8 cellular contexts compared by ENCODE assay signal in the genomic region with DNA sequence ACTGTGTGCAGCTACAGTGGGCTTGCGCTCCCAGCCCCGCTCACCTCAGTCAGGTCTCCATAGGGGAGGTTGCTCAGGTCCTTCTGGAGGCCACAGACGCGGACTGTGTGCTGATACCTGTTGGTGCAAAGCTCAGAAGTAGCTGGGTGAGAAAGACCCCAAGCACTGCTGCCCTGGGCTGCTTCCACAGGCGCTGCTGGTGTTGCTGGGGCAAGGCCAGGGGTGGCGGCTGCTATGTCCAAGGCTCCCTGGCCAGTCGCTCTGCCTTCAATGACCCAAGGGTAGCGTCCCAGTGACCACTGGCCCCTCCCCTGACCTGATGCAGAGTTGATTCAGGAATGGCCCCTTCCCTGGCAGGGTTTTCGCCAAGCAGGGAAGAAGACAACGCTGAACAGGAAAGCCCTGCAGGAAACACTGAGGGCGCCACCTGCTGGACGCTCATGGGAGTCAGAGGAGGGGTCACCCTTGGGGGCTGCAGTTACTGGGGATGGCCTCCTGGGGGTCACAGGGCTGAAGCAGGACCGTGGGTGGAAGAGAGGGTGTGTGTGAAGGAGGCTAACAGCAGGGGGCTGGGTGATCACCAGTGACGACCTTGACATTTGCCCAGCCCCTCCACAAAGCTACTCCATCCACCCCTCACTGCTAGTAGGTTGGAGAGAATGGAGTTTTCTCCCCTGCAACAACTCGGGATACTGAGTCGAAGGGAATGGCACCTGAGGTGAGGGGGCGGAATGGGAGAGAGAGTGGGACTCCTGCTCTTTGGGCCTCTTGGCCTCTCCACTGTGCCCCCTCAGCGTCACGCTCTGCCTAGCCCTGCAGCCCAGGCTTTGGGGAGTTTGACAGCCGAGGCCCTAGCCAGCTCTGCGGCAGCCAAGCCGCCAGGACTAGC. TPM values are rescaled to one million over a fixed set of nuclear protein-coding genes. Genes with fewer than 3 reads are reported as not detected.
DNase-seq lines count a peak whose midpoint lies in the region; ATAC-seq and TF ChIP-seq lines count a peak whose summit lies in the region.

No MANE protein-coding gene starts in this region.

- peak; percentile 22 to 40 (median 35) for TF ChIP-seq CTCF in transverse colon (IDR thresholded peaks at IDR 0.05)

- POLR2A ChIA-PET in naive thymus-derived CD4-positive, alpha-beta T cell (lab: Charles Lee): no interaction called here

- no peaks in the 10 kb centered on the region for H3K27me3 ChIP-seq in naive thymus-derived CD4-positive, alpha-beta T cell (ENCODE audit: control insufficient read depth in 2 of 2, insufficient read depth in 2 of 2, low read length in 2 of 2)
- H3K27me3 ChIP-seq in transverse colon: no peaks in the 10 kb centered on the region

- no peak overlapping the region for H3K27ac ChIP-seq in naive thymus-derived CD4-positive, alpha-beta T cell (ENCODE audit: low read depth, low read length)
- H3K27ac ChIP-seq in transverse colon: no peak overlapping the region

- CTCF ChIA-PET in naive thymus-derived CD4-positive, alpha-beta T cell (lab: Charles Lee): interaction anchor here (0.8 to 0.9 kb wide), 2 partner anchors 29 to 976 kb away, joined by 3 to 4 read pairs; no protein-coding TSS in a partner anchor

- H3K4me3 ChIP-seq in naive thymus-derived CD4-positive, alpha-beta T cell (ENCODE audit: low read length): no peak overlapping the region
- no peak overlapping the region for H3K4me3 ChIP-seq in transverse colon

- H3K27me3 Mint-ChIP-seq in naive thymus-derived CD4-positive, alpha-beta T cell: peaks cover 0 to 16% (median 9%) of the 10 kb centered on the region in 5 donors

- intact Hi-C loops in naive thymus-derived CD4-positive, alpha-beta T cell (cut with micrococcal nuclease): loop anchor here in 1 of 2 donors (1.0 to 2.0 kb wide), 2 partner anchors 976 to 1079 kb away; no protein-coding TSS in a partner anchor
- intact Hi-C loops in transverse colon (cut with DNase I; ENCODE audit: low total_unique reads): no loop called here

- no peak for TF ChIP-seq EP300 in transverse colon (IDR thresholded peaks at IDR 0.05; ENCODE audit: low read depth)

- H3K4me1 Mint-ChIP-seq in naive thymus-derived CD4-positive, alpha-beta T cell: peaks cover 0 to 3% (median 0%) of the 10 kb centered on the region in 7 donors

- no peak overlapping the region for H3K4me3 Mint-ChIP-seq in naive thymus-derived CD4-positive, alpha-beta T cell

- no peak overlapping the region for H3K27ac Mint-ChIP-seq in naive thymus-derived CD4-positive, alpha-beta T cell

- H3K9me3 ChIP-seq in naive thymus-derived CD4-positive, alpha-beta T cell (ENCODE audit: control insufficient read depth in 2 of 3, low read length in 3 of 3): no peaks in the 10 kb centered on the region
- H3K9me3 ChIP-seq in transverse colon: no peaks in the 10 kb centered on the region

- H3K4me1 ChIP-seq in naive thymus-derived CD4-positive, alpha-beta T cell (ENCODE audit: control insufficient read depth in 2 of 2, insufficient read depth in 2 of 2, low read length in 2 of 2): no peaks in the 10 kb centered on the region
- H3K4me1 ChIP-seq in transverse colon: no peaks in the 10 kb centered on the region

- H3K36me3 ChIP-seq in naive thymus-derived CD4-positive, alpha-beta T cell (ENCODE audit: control insufficient read depth in 2 of 3, insufficient read depth in 3 of 3, low read length in 3 of 3): no peaks in the 10 kb centered on the region
- H3K36me3 ChIP-seq in transverse colon: no peaks in the 10 kb centered on the region

- 44 to 61% methylated on average over 9 to 21 of the region's 22 CpGs for WGBS in transverse colon (ENCODE audit: low coverage in 1 of 2), 2 donors

- peak; percentile 95 for DNase-seq in ELF-1 (ENCODE audit: low read depth, low spot score)
- DNase-seq in MV-4-11 (lab: John Stamatoyannopoulos, UW): peak; percentile 7
- DNase-seq in activated CD4-positive, CD25-positive, alpha-beta regulatory T cell treated with anti-CD3 and anti-CD28 coated beads, Interleukin-2, amount 50 U/mL, for 72 hours: peak; percentile 57
- peak; percentile 3 to 50 for DNase-seq in dermis microvascular lymphatic vessel endothelial cell (ENCODE audit: low read depth in 2 of 2)
- DNase-seq in naive thymus-derived CD4-positive, alpha-beta T cell: peak; percentile 7 to 54 (median 26)
- DNase-seq in transverse colon: peak; percentile 23

- in situ Hi-C loops in transverse colon (cut with MboI; ENCODE audit: low pct_ligation_motif_present in 1 of 4, low pct_unique_long_range_greater_than_20kb in 1 of 4, low sequenced_read_pairs in 3 of 4): no loop called here

- ATAC-seq in GM21526 (IDR thresholded peaks at IDR 0.05; ENCODE audit: low FRiP score, unreplicated experiment) (peak; percentile 70), GM21717 (IDR thresholded peaks at IDR 0.05; ENCODE audit: unreplicated experiment) (no peak)
- ATAC-seq in naive thymus-derived CD4-positive, alpha-beta T cell: peak; percentile 67

- no peaks in the 10 kb centered on the region for H3K36me3 Mint-ChIP-seq in naive thymus-derived CD4-positive, alpha-beta T cell

- no peak for TF ChIP-seq POLR2A in transverse colon (IDR thresholded peaks at IDR 0.05)

- no peaks in the 10 kb centered on the region for H3K9me3 Mint-ChIP-seq in naive thymus-derived CD4-positive, alpha-beta T cell

RNA-seq across cellular contexts. Expression of gene ABCC12, which starts 38.3 kb away (rescaled TPM):
- total RNA-seq in dermis microvascular lymphatic vessel endothelial cell (not detected in 2 replicates), transverse colon (not detected)
- total RNA-seq in naive thymus-derived CD4-positive, alpha-beta T cell: not detected
- polyA plus RNA-seq in naive thymus-derived CD4-positive, alpha-beta T cell: not detected

Comparison
In these comparisons a context has a peak if more than half of its experiments do, and no peak if none do; other contexts are left out.
1. DNase-seq: peak in every context shown above with its lines; median percentile 95 in ELF-1; 57 in activated CD4-positive, CD25-positive, alpha-beta regulatory T cell treated with anti-CD3 and anti-CD28 coated beads, Interleukin-2, amount 50 U/mL, for 72 hours; 26 in dermis microvascular lymphatic vessel endothelial cell; 26 in naive thymus-derived CD4-positive, alpha-beta T cell; 23 in transverse colon; 7 in MV-4-11.